Comparison of ENCODE assay signal across 7 cellular contexts in the genomic region with DNA sequence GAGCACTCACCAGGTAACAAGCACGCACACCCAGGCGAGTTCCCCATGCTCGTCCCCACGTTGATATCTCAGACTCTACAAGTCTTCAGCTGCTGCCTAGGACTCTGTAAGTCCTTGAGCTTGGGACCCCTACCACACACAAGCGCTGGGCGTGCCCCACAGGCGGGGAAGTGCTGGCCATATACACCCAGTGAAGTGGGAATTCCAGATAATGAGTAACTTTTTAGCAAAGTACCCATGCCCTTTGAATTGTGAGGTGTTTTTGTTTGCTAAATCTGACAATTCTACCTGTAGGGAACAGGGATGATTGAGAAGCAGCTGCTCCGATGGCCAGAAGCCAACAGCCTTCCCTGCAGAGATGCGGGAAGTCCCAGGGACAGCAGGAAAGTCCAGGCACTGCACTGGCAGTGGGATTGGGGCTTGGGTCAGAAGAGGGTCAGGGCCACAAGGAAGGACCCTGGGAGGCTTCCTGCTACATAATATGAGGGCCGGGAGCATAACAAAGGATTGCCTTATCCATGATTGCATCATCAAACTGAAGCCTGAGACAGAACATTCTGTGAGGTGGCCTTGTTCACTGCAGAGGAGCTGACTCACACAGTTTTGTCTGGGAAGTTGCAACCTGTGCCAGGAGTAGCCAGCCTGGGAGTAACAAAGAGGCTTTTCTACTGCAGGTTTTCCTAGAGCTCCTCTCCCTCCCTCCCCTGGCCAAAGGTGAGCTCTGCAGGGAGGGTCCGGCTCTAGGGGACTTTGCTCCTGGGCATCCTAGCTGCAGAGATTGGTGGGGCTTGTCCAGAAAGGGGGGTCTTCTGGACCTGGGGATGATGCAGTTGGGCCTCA. TPM values are rescaled to one million over a fixed set of nuclear protein-coding genes. Genes with fewer than 3 reads are reported as not detected.
DNase-seq lines count a peak whose midpoint lies in the region; ATAC-seq and TF ChIP-seq lines count a peak whose summit lies in the region.

No MANE protein-coding gene starts in this region.

- H3K9me3 ChIP-seq in thoracic aorta, result no peaks in the 10 kb centered on the region

- H3K36me3 ChIP-seq in thoracic aorta, result no peaks in the 10 kb centered on the region

- H3K27ac ChIP-seq in layer of hippocampus (ENCODE audit: low read depth, low read length), result peak overlapping the region; percentile 66
- peak overlapping the region; percentile 83 to 84 for H3K27ac ChIP-seq in thoracic aorta

- no peaks in the 10 kb centered on the region for H3K27me3 Mint-ChIP-seq in activated T-cell treated with anti-CD3 and anti-CD28 coated beads, Interleukin-2, amount 50 U/mL, for 4 hours (ENCODE audit: low read depth)

- H3K27me3 ChIP-seq in layer of hippocampus (ENCODE audit: control insufficient read depth, insufficient read depth, low read length) (no peaks in the 10 kb centered on the region), thoracic aorta (replicated peaks; ENCODE audit: insufficient read depth) (no peaks in the 10 kb centered on the region)

- peaks cover 23 to 47% of the 10 kb centered on the region in 2 donors for H3K4me1 ChIP-seq in thoracic aorta (ENCODE audit: control insufficient read depth in 1 of 2, low read depth in 2 of 2)

- no peaks in the 10 kb centered on the region for H3K4me1 Mint-ChIP-seq in activated T-cell treated with anti-CD3 and anti-CD28 coated beads, Interleukin-2, amount 50 U/mL, for 4 hours (ENCODE audit: low read depth)

- no peak overlapping the region for H3K4me3 ChIP-seq in thoracic aorta

- in situ Hi-C loops in T47D (cut with HindIII; ENCODE audit: low pct_unique_long_range_greater_than_20kb, low sequenced_read_pairs), result no loop called here

- no peak overlapping the region for H3K4me3 Mint-ChIP-seq in activated T-cell treated with anti-CD3 and anti-CD28 coated beads, Interleukin-2, amount 50 U/mL, for 4 hours

- H3K9me3 Mint-ChIP-seq in activated T-cell treated with anti-CD3 and anti-CD28 coated beads, Interleukin-2, amount 50 U/mL, for 4 hours, result no peaks in the 10 kb centered on the region

- no peak for TF ChIP-seq CTCF in thoracic aorta (IDR thresholded peaks at IDR 0.05)

- DNase-seq in HuH-7.5 (ENCODE audit: low spot score) (peak; percentile 23), T47D (ENCODE audit: low read depth in 1 of 2, low spot score in 1 of 2) (peak; percentile 26 to 85), thoracic aorta (ENCODE audit: low spot score) (peak; percentile 40), NCI-H187 treated with DMSO at 0.1 percent for 48 hours (lab: John Stamatoyannopoulos, UW) (no peak), NCI-H774 (lab: John Stamatoyannopoulos, UW) (no peak)
- no peak for DNase-seq in activated T-cell treated with anti-CD3 and anti-CD28 coated beads, Interleukin-2, amount 50 U/mL, for 4 hours

- ATAC-seq in thoracic aorta (ENCODE audit: insufficient number of reproducible peaks, low FRiP score, low read depth), result peak; percentile 75
- no peak for ATAC-seq in activated T-cell treated with anti-CD3 and anti-CD28 coated beads, Interleukin-2, amount 50 U/mL, for 4 hours

- no peaks in the 10 kb centered on the region for H3K36me3 Mint-ChIP-seq in activated T-cell treated with anti-CD3 and anti-CD28 coated beads, Interleukin-2, amount 50 U/mL, for 4 hours (ENCODE audit: insufficient read depth)

RNA-seq across cellular contexts. Expression of gene SERPINA3, which starts 13.2 kb away (rescaled TPM):
- 100 to 1,000 TPM; 140 to 252 TPM for total RNA-seq in thoracic aorta
- total RNA-seq in activated T-cell treated with anti-CD3 and anti-CD28 coated beads, Interleukin-2, amount 50 U/mL, for 4 hours, result 1 to 10 TPM; 1.9 to 2.6 (median 2.4) TPM

RNA-seq across cellular contexts. Expression of gene SERPINA5, which starts 17.8 kb away (rescaled TPM):
- 1 to 10 TPM; 4.4 to 6.8 TPM for total RNA-seq in thoracic aorta
- under 1 TPM; 0.29 to 0.58 (median 0.38) TPM for total RNA-seq in activated T-cell treated with anti-CD3 and anti-CD28 coated beads, Interleukin-2, amount 50 U/mL, for 4 hours

RNA-seq across cellular contexts. Expression of gene SERPINA4, which starts 37.8 kb away (rescaled TPM):
- total RNA-seq in thoracic aorta, result not detected
- not detected for total RNA-seq in activated T-cell treated with anti-CD3 and anti-CD28 coated beads, Interleukin-2, amount 50 U/mL, for 4 hours

Comparison
In these comparisons a context has a peak if more than half of its experiments do, and no peak if none do; other contexts are left out.
1. DNase-seq: peak in HuH-7.5 (single experiment), T47D (2 of 2) and thoracic aorta (single experiment); none in NCI-H187 treated with DMSO at 0.1 percent for 48 hours (single experiment), activated T-cell treated with anti-CD3 and anti-CD28 coated beads, Interleukin-2, amount 50 U/mL, for 4 hours (single experiment) and NCI-H774 (single experiment).
2. RNA of gene SERPINA3, which starts 13.2 kb away (total RNA-seq): 140 to 252 TPM in thoracic aorta; 1.9 to 2.6 TPM in activated T-cell treated with anti-CD3 and anti-CD28 coated beads, Interleukin-2, amount 50 U/mL, for 4 hours; every median in the first group is over 10 times any median in the second.